Comparison of ENCODE assay signal across 8 cellular contexts in genomic region chr20:5001174-5002076, GRCh38. TPM values are rescaled to one million over a fixed set of nuclear protein-coding genes. Genes with fewer than 3 reads are reported as not detected.
DNase-seq lines count a peak whose midpoint lies in the region; ATAC-seq and TF ChIP-seq lines count a peak whose summit lies in the region.

Gene SLC23A2 (minus strand): TSS chr20:5001510. CDS start chr20:4932562, 68,948 bp downstream.

- POLR2A ChIA-PET in CD4-positive, alpha-beta T cell (lab: Charles Lee): interaction anchor here (1.0 to 1.3 kb wide), 3 partner anchors 35 to 188 kb away, joined by 3 to 5 read pairs (median 4); partner anchors contain the start of gene CDS2

- H3K4me1 ChIP-seq in GM23248 (ENCODE audit: insufficient read depth) (no peaks in the 10 kb centered on the region), muscle layer of duodenum (ENCODE audit: control insufficient read depth in 1 of 2, insufficient read depth in 2 of 2, low read length in 2 of 2) (peaks cover 3 to 15% of the 10 kb centered on the region in 2 donors)

- intact Hi-C loops in CD4-positive, alpha-beta T cell (cut with DNase I, micrococcal nuclease): loop anchor here in 1 of 2 experiments (5.0 to 10.0 kb wide), 2 partner anchors 39 to 73 kb away; no protein-coding TSS in a partner anchor

- H3K79me2 ChIP-seq in GM23248 (ENCODE audit: insufficient read depth): peaks cover 39% of the 10 kb centered on the region

- H3F3A ChIP-seq in GM23248 (ENCODE audit: insufficient read depth): peaks cover 8% of the 10 kb centered on the region; the same call in 1 of the 2 replicates

- no peaks in the 10 kb centered on the region for H3K9me3 ChIP-seq in CD4-positive, alpha-beta T cell (ENCODE audit: control insufficient read depth, low read length)
- H3K9me3 ChIP-seq in GM23248 (ENCODE audit: low read depth) (no peaks in the 10 kb centered on the region), muscle layer of duodenum (ENCODE audit: control insufficient read depth in 1 of 2, low read length in 2 of 2) (no peaks in the 10 kb centered on the region)

- H3K9me3 Mint-ChIP-seq in CD4-positive, alpha-beta T cell: no peaks in the 10 kb centered on the region
- H3K9me3 Mint-ChIP-seq in stimulated activated memory B cell treated with anti-CD40 and anti-IgM and Interleukin-4, amounts not matched to agents 10 μg/mL and 1 μg/mL and 100 μg/mL, for 72 hours: no peaks in the 10 kb centered on the region

- CTCF ChIA-PET in CD4-positive, alpha-beta T cell (lab: Charles Lee): no interaction called here

- TF ChIP-seq CTCF in CD4-positive, alpha-beta T cell (IDR thresholded peaks at IDR 0.05): no peak
- TF ChIP-seq CTCF in epithelial cell of proximal tubule (conservative IDR thresholded peaks at IDR 0.05; ENCODE audit: low read depth, low read length): no peak

- 2 to 3% methylated on average over 33 to 64 of the region's 88 CpGs for WGBS in GM23248 (ENCODE audit: low coverage in 1 of 2, low lambda C conversion rate in 2 of 2, missing lambda C conversion rate in 2 of 2), 2 experiments

- no peak within 1 kb of the TSS for H3K27ac ChIP-seq in CD4-positive, alpha-beta T cell (ENCODE audit: low read depth, low read length)
- H3K27ac ChIP-seq in GM23248 (no peak within 1 kb of the TSS), muscle layer of duodenum (ENCODE audit: low read length) (no peak within 1 kb of the TSS)

- H2AFZ ChIP-seq in GM23248: peak within 1 kb of the TSS; percentile 91

- DNase-seq in CD4-positive, alpha-beta T cell: peak; percentile 24 to 69 (median 48)
- DNase-seq in GM23248 (peak; percentile 63), NCI-H510A (lab: John Stamatoyannopoulos, UW) (peak; percentile 46), activated T-cell treated with anti-CD3 and anti-CD28 coated beads for 24 hours (ENCODE audit: low read depth) (peak; percentile 46), epithelial cell of proximal tubule (ENCODE audit: low read depth) (no peak), DMS114 treated with DMSO at 0.1 percent for 48 hours (lab: John Stamatoyannopoulos, UW; ENCODE audit: unreplicated experiment) (no peak)

- peak; percentile 88 for ATAC-seq in CD4-positive, alpha-beta T cell (ENCODE audit: poor library complexity)
- ATAC-seq in stimulated activated memory B cell treated with anti-CD40 and anti-IgM and Interleukin-4, amounts not matched to agents 10 μg/mL and 1 μg/mL and 100 μg/mL, for 72 hours: peak; percentile 81

- H3K27me3 ChIP-seq in CD4-positive, alpha-beta T cell (ENCODE audit: control insufficient read depth, insufficient read depth, low read length): no peaks in the 10 kb centered on the region
- H3K27me3 ChIP-seq in GM23248 (replicated peaks; ENCODE audit: insufficient read depth) (no peaks in the 10 kb centered on the region), muscle layer of duodenum (ENCODE audit: low read depth, low read length) (no peaks in the 10 kb centered on the region)

- H3K36me3 ChIP-seq in GM23248 (ENCODE audit: low read depth): no peaks in the 10 kb centered on the region
- no peaks in the 10 kb centered on the region for H3K36me3 ChIP-seq in muscle layer of duodenum (ENCODE audit: control insufficient read depth in 1 of 2, insufficient read depth in 2 of 2, low read length in 2 of 2)

- peaks cover 43% of the 10 kb centered on the region for H3K4me1 Mint-ChIP-seq in CD4-positive, alpha-beta T cell (ENCODE audit: low read depth)
- peaks cover 56% of the 10 kb centered on the region for H3K4me1 Mint-ChIP-seq in stimulated activated memory B cell treated with anti-CD40 and anti-IgM and Interleukin-4, amounts not matched to agents 10 μg/mL and 1 μg/mL and 100 μg/mL, for 72 hours

- no peaks in the 10 kb centered on the region for H3K9me2 ChIP-seq in GM23248 (ENCODE audit: insufficient read depth)

- H3K4me2 ChIP-seq in GM23248 (ENCODE audit: unreplicated experiment): peak within 1 kb of the TSS; percentile 92

- peak within 1 kb of the TSS; percentile 78 for H3K4me3 ChIP-seq in GM23248
- peak within 1 kb of the TSS; percentile 73 for H3K4me3 ChIP-seq in epithelial cell of proximal tubule (ENCODE audit: low read depth, low read length)
- H3K4me3 ChIP-seq in muscle layer of duodenum (ENCODE audit: low read depth in 1 of 2, low read length in 2 of 2): peak within 1 kb of the TSS; percentile 88 to 93

- no peaks in the 10 kb centered on the region for H4K20me1 ChIP-seq in GM23248 (ENCODE audit: insufficient read depth)

- peaks cover 9% of the 10 kb centered on the region for H3K36me3 Mint-ChIP-seq in CD4-positive, alpha-beta T cell (ENCODE audit: low read depth)
- H3K36me3 Mint-ChIP-seq in stimulated activated memory B cell treated with anti-CD40 and anti-IgM and Interleukin-4, amounts not matched to agents 10 μg/mL and 1 μg/mL and 100 μg/mL, for 72 hours: peaks cover 20% of the 10 kb centered on the region

- peak within 1 kb of the TSS; percentile 66 for H3K9ac ChIP-seq in GM23248

- in situ Hi-C loops in GM23248 (cut with MboI): no loop called here

- peak within 1 kb of the TSS; percentile 100 for H3K4me3 Mint-ChIP-seq in CD4-positive, alpha-beta T cell
- peak within 1 kb of the TSS; percentile 100 for H3K4me3 Mint-ChIP-seq in stimulated activated memory B cell treated with anti-CD40 and anti-IgM and Interleukin-4, amounts not matched to agents 10 μg/mL and 1 μg/mL and 100 μg/mL, for 72 hours

- no peaks in the 10 kb centered on the region for H3K27me3 Mint-ChIP-seq in CD4-positive, alpha-beta T cell
- H3K27me3 Mint-ChIP-seq in stimulated activated memory B cell treated with anti-CD40 and anti-IgM and Interleukin-4, amounts not matched to agents 10 μg/mL and 1 μg/mL and 100 μg/mL, for 72 hours: no peaks in the 10 kb centered on the region

- H3K27ac Mint-ChIP-seq in CD4-positive, alpha-beta T cell: peak within 1 kb of the TSS; percentile 90
- H3K27ac Mint-ChIP-seq in stimulated activated memory B cell treated with anti-CD40 and anti-IgM and Interleukin-4, amounts not matched to agents 10 μg/mL and 1 μg/mL and 100 μg/mL, for 72 hours: peak within 1 kb of the TSS; percentile 96

RNA-seq across cellular contexts. Expression of gene SLC23A2, which starts in this region (rescaled TPM):
- total RNA-seq in CD4-positive, alpha-beta T cell: 10 to 100 TPM; 22.8 to 23.0 TPM
- 9.6 and 11.0 TPM in 2 replicates for total RNA-seq in GM23248 (2014; rRNA removed; shearing (Covaris generic))
- 5.8 and 5.9 TPM in 2 replicates for polyA plus RNA-seq in GM23248 (2016; fragmentation: Nextera tagmentation; extraction: Ambion mirVana)
- 5.3 and 9.3 TPM in 2 replicates for total RNA-seq in epithelial cell of proximal tubule

Comparison
In these comparisons a context has a peak if more than half of its experiments do, and no peak if none do; other contexts are left out.
1. DNase-seq: peak in CD4-positive, alpha-beta T cell (10 of 10), GM23248 (single experiment), NCI-H510A (single experiment) and activated T-cell treated with anti-CD3 and anti-CD28 coated beads for 24 hours (single experiment); none in epithelial cell of proximal tubule (single experiment) and DMS114 treated with DMSO at 0.1 percent for 48 hours (single experiment).
2. Peak in every context shown above with its lines, with median percentiles within 50 percentile points of each other: H3K4me3 ChIP-seq.